Comparison of ENCODE assay signal across 8 cellular contexts in genomic region chr9:129888085-129888808, GRCh38. TPM values are rescaled to one million over a fixed set of nuclear protein-coding genes. Genes with fewer than 3 reads are reported as not detected.
DNase-seq lines count a peak whose midpoint lies in the region; ATAC-seq and TF ChIP-seq lines count a peak whose summit lies in the region.

No MANE protein-coding gene starts in this region.

- ATAC-seq in CD8-positive, alpha-beta T cell, result peak; percentile 37
- peak; percentile 43 for ATAC-seq in GM21367 (IDR thresholded peaks at IDR 0.05; ENCODE audit: unreplicated experiment)

- no peaks in the 10 kb centered on the region for H3K36me3 ChIP-seq in CD8-positive, alpha-beta T cell (ENCODE audit: insufficient read depth, low read length)
- H3K36me3 ChIP-seq in HUES48 (ENCODE audit: control insufficient read depth, insufficient read depth, low read length), result no peaks in the 10 kb centered on the region

- POLR2A ChIA-PET in CD8-positive, alpha-beta T cell (lab: Charles Lee), result interaction anchor here (0.6 to 5.7 kb wide), 20 partner anchors 10 to 165 kb away, joined by 3 to 49 read pairs (median 5); partner anchors contain the start of genes C9orf78, FNBP1, GPR107 and USP20

- peak; percentile 85 to 96 (median 90) for DNase-seq in CD8-positive, alpha-beta T cell
- DNase-seq in activated CD4-positive, alpha-beta T cell treated with anti-CD3 and anti-CD28 coated beads, Interleukin-2, amount 10 ng/mL, durations not matched to agents 24 days and 14 days, result peak; percentile 98
- DNase-seq in endothelial cell (ENCODE audit: low spot score) (no peak), AG20443 (ENCODE audit: low spot score) (no peak), NCI-H1930 (lab: John Stamatoyannopoulos, UW) (no peak)
- DNase-seq in stimulated activated CD4-positive, alpha-beta T cell treated with anti-CD3 and anti-CD28 coated beads, Interleukin-1b, Interleukin-23, amount 100 ng/mL, for 4 hours (ENCODE audit: low read depth in 2 of 2), result peak; percentile 70 to 71

- peak overlapping the region; percentile 62 for H3K4me3 ChIP-seq in CD8-positive, alpha-beta T cell (ENCODE audit: low read depth, low read length)
- no peak overlapping the region for H3K4me3 ChIP-seq in HUES48 (ENCODE audit: low read depth, low read length)

- H3K9ac ChIP-seq in HUES48 (ENCODE audit: low read depth, low read length), result no peak overlapping the region

- peaks cover 88% of the 10 kb centered on the region for H3K4me1 ChIP-seq in CD8-positive, alpha-beta T cell (ENCODE audit: insufficient read depth, low read length)
- peaks cover 37% of the 10 kb centered on the region for H3K4me1 ChIP-seq in HUES48 (ENCODE audit: control insufficient read depth, insufficient read depth, low read length)

- H3K36me3 Mint-ChIP-seq in CD8-positive, alpha-beta T cell, result peaks cover 26% of the 10 kb centered on the region
- H3K36me3 Mint-ChIP-seq in activated CD4-positive, alpha-beta T cell treated with anti-CD3 and anti-CD28 coated beads, Interleukin-2, amount 10 ng/mL, durations not matched to agents 24 days and 14 days (ENCODE audit: low read depth), result peaks cover 53% of the 10 kb centered on the region
- H3K36me3 Mint-ChIP-seq in endothelial cell (ENCODE audit: low read depth, unreplicated experiment), result peaks cover 33% of the 10 kb centered on the region

- intact Hi-C loops in CD8-positive, alpha-beta T cell (cut with DNase I, micrococcal nuclease), result loop anchor here in 1 of 2 experiments (1.0 to 5.0 kb wide), 2 partner anchors 19 to 349 kb away; no protein-coding TSS in a partner anchor
- intact Hi-C loops in activated CD4-positive, alpha-beta T cell treated with anti-CD3 and anti-CD28 coated beads, Interleukin-2, amount 10 ng/mL, durations not matched to agents 24 days and 14 days (cut with micrococcal nuclease), result loop anchor here (1.0 to 10.0 kb wide), 8 partner anchors 44 to 1389 kb away; partner anchors contain the start of genes FAM78A and TOR1A

- H3K27me3 Mint-ChIP-seq in CD8-positive, alpha-beta T cell (ENCODE audit: low read depth), result no peaks in the 10 kb centered on the region
- H3K27me3 Mint-ChIP-seq in activated CD4-positive, alpha-beta T cell treated with anti-CD3 and anti-CD28 coated beads, Interleukin-2, amount 10 ng/mL, durations not matched to agents 24 days and 14 days, result no peaks in the 10 kb centered on the region
- H3K27me3 Mint-ChIP-seq in endothelial cell (ENCODE audit: unreplicated experiment), result peaks cover 15% of the 10 kb centered on the region

- peak overlapping the region; percentile 98 for H3K27ac ChIP-seq in CD8-positive, alpha-beta T cell (ENCODE audit: low read depth, low read length)
- H3K27ac ChIP-seq in HUES48 (ENCODE audit: low read depth, low read length), result peak overlapping the region; percentile 35

- H3K9me3 ChIP-seq in CD8-positive, alpha-beta T cell (ENCODE audit: low read length), result no peaks in the 10 kb centered on the region
- no peaks in the 10 kb centered on the region for H3K9me3 ChIP-seq in HUES48 (ENCODE audit: control insufficient read depth, insufficient read depth, low read length)

- CTCF ChIA-PET in CD8-positive, alpha-beta T cell (lab: Charles Lee), result interaction anchor here (0.8 to 3.3 kb wide), 11 partner anchors 9 to 213 kb away, joined by 3 to 24 read pairs (median 5); partner anchors contain the start of genes C9orf78 and USP20

- no peak for TF ChIP-seq CTCF in CD8-positive, alpha-beta T cell (IDR thresholded peaks at IDR 0.05)
- TF ChIP-seq CTCF in endothelial cell (IDR thresholded peaks at IDR 0.05; ENCODE audit: unreplicated experiment), result no peak

- peak overlapping the region; percentile 100 for H3K27ac Mint-ChIP-seq in CD8-positive, alpha-beta T cell
- H3K27ac Mint-ChIP-seq in activated CD4-positive, alpha-beta T cell treated with anti-CD3 and anti-CD28 coated beads, Interleukin-2, amount 10 ng/mL, durations not matched to agents 24 days and 14 days, result peak overlapping the region; percentile 98
- peak overlapping the region; percentile 38 for H3K27ac Mint-ChIP-seq in endothelial cell (ENCODE audit: unreplicated experiment)

- H3K4me1 Mint-ChIP-seq in CD8-positive, alpha-beta T cell (ENCODE audit: low read depth), result peaks cover 86% of the 10 kb centered on the region
- peaks cover 80% of the 10 kb centered on the region for H3K4me1 Mint-ChIP-seq in activated CD4-positive, alpha-beta T cell treated with anti-CD3 and anti-CD28 coated beads, Interleukin-2, amount 10 ng/mL, durations not matched to agents 24 days and 14 days
- peaks cover 56% of the 10 kb centered on the region for H3K4me1 Mint-ChIP-seq in endothelial cell (ENCODE audit: unreplicated experiment)

- H3K4me3 Mint-ChIP-seq in CD8-positive, alpha-beta T cell, result peak overlapping the region; percentile 89
- H3K4me3 Mint-ChIP-seq in activated CD4-positive, alpha-beta T cell treated with anti-CD3 and anti-CD28 coated beads, Interleukin-2, amount 10 ng/mL, durations not matched to agents 24 days and 14 days, result peak overlapping the region; percentile 83
- peak overlapping the region; percentile 74 for H3K4me3 Mint-ChIP-seq in endothelial cell (ENCODE audit: unreplicated experiment)

- no peaks in the 10 kb centered on the region for H3K27me3 ChIP-seq in CD8-positive, alpha-beta T cell (ENCODE audit: insufficient read depth, low read length)
- H3K27me3 ChIP-seq in HUES48 (ENCODE audit: control insufficient read depth, insufficient read depth, low read length), result no peaks in the 10 kb centered on the region

- H3K9me3 Mint-ChIP-seq in CD8-positive, alpha-beta T cell, result no peaks in the 10 kb centered on the region
- H3K9me3 Mint-ChIP-seq in activated CD4-positive, alpha-beta T cell treated with anti-CD3 and anti-CD28 coated beads, Interleukin-2, amount 10 ng/mL, durations not matched to agents 24 days and 14 days, result no peaks in the 10 kb centered on the region
- H3K9me3 Mint-ChIP-seq in endothelial cell (ENCODE audit: unreplicated experiment), result no peaks in the 10 kb centered on the region

RNA-seq across cellular contexts. Expression of gene USP20, which starts 53.0 kb away (rescaled TPM):
- total RNA-seq in CD8-positive, alpha-beta T cell, result 10 to 100 TPM; 83.5 to 91.0 TPM
- total RNA-seq in activated CD4-positive, alpha-beta T cell treated with anti-CD3 and anti-CD28 coated beads, Interleukin-2, amount 10 ng/mL, durations not matched to agents 24 days and 14 days, result 44.3 and 47.2 TPM in 2 replicates
- total RNA-seq in endothelial cell (ENCODE audit: unreplicated experiment), result 21.7 TPM

RNA-seq across cellular contexts. Expression of gene C9orf78, which starts 53.2 kb away (rescaled TPM):
- total RNA-seq in CD8-positive, alpha-beta T cell, result 100 to 1,000 TPM; 176 to 190 TPM
- 59.9 and 60.9 TPM in 2 replicates for total RNA-seq in activated CD4-positive, alpha-beta T cell treated with anti-CD3 and anti-CD28 coated beads, Interleukin-2, amount 10 ng/mL, durations not matched to agents 24 days and 14 days
- total RNA-seq in endothelial cell (ENCODE audit: unreplicated experiment), result 29.1 TPM

Comparison
In these comparisons a context has a peak if more than half of its experiments do, and no peak if none do; other contexts are left out.
1. DNase-seq: peak in CD8-positive, alpha-beta T cell (7 of 7), activated CD4-positive, alpha-beta T cell treated with anti-CD3 and anti-CD28 coated beads, Interleukin-2, amount 10 ng/mL, durations not matched to agents 24 days and 14 days (single experiment) and stimulated activated CD4-positive, alpha-beta T cell treated with anti-CD3 and anti-CD28 coated beads, Interleukin-1b, Interleukin-23, amount 100 ng/mL, for 4 hours (2 of 2); none in endothelial cell (single experiment), AG20443 (single experiment) and NCI-H1930 (0 of 2).
2. H3K27ac Mint-ChIP-seq: peak in every context shown above with its lines; median percentile 100 in CD8-positive, alpha-beta T cell; 98 in activated CD4-positive, alpha-beta T cell treated with anti-CD3 and anti-CD28 coated beads, Interleukin-2, amount 10 ng/mL, durations not matched to agents 24 days and 14 days; 38 in endothelial cell.
3. Peak in every context shown above with its lines, with median percentiles within 50 percentile points of each other: H3K4me3 Mint-ChIP-seq.